ENCODE assay signal across 8 cellular contexts in genomic region chr16:68084504-68085258, GRCh38. TPM values are rescaled to one million over a fixed set of nuclear protein-coding genes. Genes with fewer than 3 reads are reported as not detected.
A peak's percentile ranks its signal among the peaks of the same experiment; 100 is the strongest.
DNase-seq lines count a peak whose midpoint lies in the region; ATAC-seq and TF ChIP-seq lines count a peak whose summit lies in the region.

No MANE protein-coding gene starts in this region.

- H3K4me1 Mint-ChIP-seq in activated CD4-positive, alpha-beta T cell treated with anti-CD3 and anti-CD28 coated beads, Interleukin-2, amount 10 ng/mL, durations not matched to agents 24 days and 14 days = peaks cover 62% of the 10 kb centered on the region

- in situ Hi-C loops in ACHN (cut with HindIII; ENCODE audit: low pct_ligation_motif_present, low pct_unique_long_range_greater_than_20kb, low sequenced_read_pairs) = loop anchor here (25.0 kb wide), 1 partner anchor 253 kb away; no protein-coding TSS in a partner anchor

- H3K27ac ChIP-seq in coronary artery = peak overlapping the region; percentile 98 to 100

- ATAC-seq in GM18868 (IDR thresholded peaks at IDR 0.05; ENCODE audit: unreplicated experiment) (peak; percentile 68), HG03103 (IDR thresholded peaks at IDR 0.05; ENCODE audit: low read depth, unreplicated experiment) (peak; percentile 37), left lobe of liver (peak; percentile 74)

- H3K9me3 Mint-ChIP-seq in activated CD4-positive, alpha-beta T cell treated with anti-CD3 and anti-CD28 coated beads, Interleukin-2, amount 10 ng/mL, durations not matched to agents 24 days and 14 days = no peaks in the 10 kb centered on the region

- peak overlapping the region; percentile 76 for H3K4me3 ChIP-seq in coronary artery

- DNase-seq in ACHN (peak; percentile 83), NCI-H345 (lab: John Stamatoyannopoulos, UW) (peak; percentile 75), coronary artery (ENCODE audit: low spot score) (peak; percentile 99), left lobe of liver (ENCODE audit: low spot score) (peak; percentile 92)
- peak; percentile 97 for DNase-seq in activated CD4-positive, alpha-beta T cell treated with anti-CD3 and anti-CD28 coated beads, Interleukin-2, amount 10 ng/mL, durations not matched to agents 24 days and 14 days
- DNase-seq in stimulated activated CD4-positive, alpha-beta T cell treated with anti-CD3 and anti-CD28 coated beads, Interleukin-2, amount 100 ng/mL, for 4 hours (ENCODE audit: low read depth) = peak; percentile 66

- intact Hi-C loops in activated CD4-positive, alpha-beta T cell treated with anti-CD3 and anti-CD28 coated beads, Interleukin-2, amount 10 ng/mL, durations not matched to agents 24 days and 14 days (cut with micrococcal nuclease) = loop anchor here (1.0 kb wide), 3 partner anchors 9 to 278 kb away; partner anchors contain the start of genes NUTF2, RANBP10 and TSNAXIP1

- peak overlapping the region; percentile 97 for H3K27ac Mint-ChIP-seq in activated CD4-positive, alpha-beta T cell treated with anti-CD3 and anti-CD28 coated beads, Interleukin-2, amount 10 ng/mL, durations not matched to agents 24 days and 14 days

- peak overlapping the region; percentile 92 for H3K4me3 Mint-ChIP-seq in activated CD4-positive, alpha-beta T cell treated with anti-CD3 and anti-CD28 coated beads, Interleukin-2, amount 10 ng/mL, durations not matched to agents 24 days and 14 days

- no peaks in the 10 kb centered on the region for H3K27me3 Mint-ChIP-seq in activated CD4-positive, alpha-beta T cell treated with anti-CD3 and anti-CD28 coated beads, Interleukin-2, amount 10 ng/mL, durations not matched to agents 24 days and 14 days

- no peak for TF ChIP-seq CTCF in coronary artery (IDR thresholded peaks at IDR 0.05)

- H3K36me3 Mint-ChIP-seq in activated CD4-positive, alpha-beta T cell treated with anti-CD3 and anti-CD28 coated beads, Interleukin-2, amount 10 ng/mL, durations not matched to agents 24 days and 14 days (ENCODE audit: low read depth) = peaks cover 33% of the 10 kb centered on the region

RNA-seq across cellular contexts. Expression of gene NFATC3, which starts 0.5 kb away (rescaled TPM):
- total RNA-seq in activated CD4-positive, alpha-beta T cell treated with anti-CD3 and anti-CD28 coated beads, Interleukin-2, amount 10 ng/mL, durations not matched to agents 24 days and 14 days = 143 and 146 TPM in 2 replicates
- 27.6 TPM for total RNA-seq in left lobe of liver

Comparison
In these comparisons a context has a peak if more than half of its experiments do, and no peak if none do; other contexts are left out.
1. Peak in every context shown above with its lines: DNase-seq, ATAC-seq, H3K4me3 ChIP-seq and H3K27ac ChIP-seq.